9 cellular contexts compared by ENCODE assay signal in the genomic region with DNA sequence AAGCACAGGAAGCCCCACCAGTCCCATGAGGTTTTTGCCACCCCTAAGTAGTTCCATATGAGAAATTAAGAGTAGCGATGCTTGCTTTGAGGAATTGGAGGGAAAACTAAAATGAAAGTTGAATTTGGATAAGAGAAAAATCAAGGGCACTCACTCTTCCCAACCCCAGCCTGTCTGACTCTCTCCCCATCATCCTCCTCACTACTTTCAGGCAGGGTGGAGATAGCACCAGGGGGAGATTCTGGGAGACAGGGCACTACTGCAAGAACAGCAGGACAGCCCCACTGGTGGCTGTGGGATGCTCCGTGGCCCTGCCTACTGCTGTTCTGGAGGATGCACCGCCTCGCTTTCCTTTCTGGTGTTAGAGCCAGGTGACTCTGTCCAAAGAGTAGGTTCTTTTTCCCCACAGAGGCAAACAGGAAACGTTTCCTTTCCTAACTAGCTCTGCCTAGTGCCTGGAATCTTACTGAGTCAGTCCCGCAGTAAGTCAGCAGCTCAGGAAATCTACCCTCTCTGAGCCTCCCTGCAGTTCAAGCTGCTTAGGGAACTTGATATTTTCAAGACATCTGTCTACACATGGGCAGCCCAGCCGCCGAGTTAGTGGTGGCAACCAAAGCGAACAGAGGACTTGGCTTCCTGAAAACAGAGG. TPM values are rescaled to one million over a fixed set of nuclear protein-coding genes. Genes with fewer than 3 reads are reported as not detected.
DNase-seq lines count a peak whose midpoint lies in the region; ATAC-seq and TF ChIP-seq lines count a peak whose summit lies in the region.
"Had no signal": no experiment of that assay in that cellular context is flagged by ENCODE, and none has a peak within 500 bp of the region (broad histone marks: within the 10 kb centered on the region; RNA-seq: fewer than 3 reads in every experiment).

No MANE protein-coding gene starts in this region.

- peaks cover 31 to 45% (median 37%) of the 10 kb centered on the region in 3 donors for H3K4me1 Mint-ChIP-seq in CD8-positive, alpha-beta memory T cell
- H3K4me1 Mint-ChIP-seq in naive thymus-derived CD8-positive, alpha-beta T cell = peaks cover 29 to 54% (median 48%) of the 10 kb centered on the region in 4 donors

- no peak for DNase-seq in CD8-positive, alpha-beta memory T cell
- DNase-seq in NCI-H226 (peak; percentile 49), LoVo (ENCODE audit: low spot score) (no peak), COR-L47 (lab: John Stamatoyannopoulos, UW) (no peak), dorsolateral prefrontal cortex (no peak)
- DNase-seq in naive thymus-derived CD8-positive, alpha-beta T cell = no peak
- DNase-seq: NCI-H345 had no signal

- POLR2A ChIA-PET in CD8-positive, alpha-beta memory T cell (lab: Charles Lee) = interaction anchor here (0.6 to 2.2 kb wide), 4 partner anchors 8 to 340 kb away, joined by 3 to 11 read pairs (median 5); no protein-coding TSS in a partner anchor
- POLR2A ChIA-PET in naive thymus-derived CD8-positive, alpha-beta T cell (lab: Charles Lee) = interaction anchor here (0.6 to 16.3 kb wide), 11 partner anchors 8 to 818 kb away, joined by 3 to 540 read pairs (median 5); a partner anchor contains a TSS

- H3K36me3 Mint-ChIP-seq in CD8-positive, alpha-beta memory T cell = no peaks in the 10 kb centered on the region
- H3K36me3 Mint-ChIP-seq in naive thymus-derived CD8-positive, alpha-beta T cell = no peaks in the 10 kb centered on the region

- peaks cover 0 to 2% (median 0%) of the 10 kb centered on the region in 5 donors for H3K9me3 Mint-ChIP-seq in CD8-positive, alpha-beta memory T cell
- H3K9me3 Mint-ChIP-seq in naive thymus-derived CD8-positive, alpha-beta T cell = no peaks in the 10 kb centered on the region

- intact Hi-C loops in dorsolateral prefrontal cortex (cut with DNase I) = no loop called here

- no peaks in the 10 kb centered on the region for H3K27me3 ChIP-seq in CD8-positive, alpha-beta memory T cell (ENCODE audit: insufficient read depth, low read length, poor library complexity, severe bottlenecking)
- H3K27me3 ChIP-seq in duodenal mucosa (ENCODE audit: control insufficient read depth in 1 of 2, insufficient read depth in 2 of 2, low read length in 2 of 2) (no peaks in the 10 kb centered on the region), dorsolateral prefrontal cortex (peaks cover 0 to 4% (median 0%) of the 10 kb centered on the region in 45 donors)

- ATAC-seq in naive thymus-derived CD8-positive, alpha-beta T cell = peak; percentile 67 to 81
- no peak for ATAC-seq in HG03097 (IDR thresholded peaks at IDR 0.05; ENCODE audit: low FRiP score, unreplicated experiment)

- no peaks in the 10 kb centered on the region for H3K9me3 ChIP-seq in CD8-positive, alpha-beta memory T cell (ENCODE audit: low read length)
- no peaks in the 10 kb centered on the region for H3K9me3 ChIP-seq in duodenal mucosa (ENCODE audit: control insufficient read depth in 1 of 2, low read length in 2 of 2)

- no peaks in the 10 kb centered on the region for H3K27me3 Mint-ChIP-seq in CD8-positive, alpha-beta memory T cell
- no peaks in the 10 kb centered on the region for H3K27me3 Mint-ChIP-seq in naive thymus-derived CD8-positive, alpha-beta T cell

- no peak for TF ChIP-seq CTCF in dorsolateral prefrontal cortex (IDR thresholded peaks at IDR 0.05 in 54 of 56, conservative IDR thresholded peaks at IDR 0.05 in 2 of 56; ENCODE audit: low read depth in 1 of 56, partially characterized antibody in 56 of 56)

- H3K27ac Mint-ChIP-seq in CD8-positive, alpha-beta memory T cell = peak overlapping the region in 5 of 8 donors; percentile 6 to 76 (median 65)
- peak overlapping the region in 9 of 10 donors; percentile 73 to 91 (median 89) for H3K27ac Mint-ChIP-seq in naive thymus-derived CD8-positive, alpha-beta T cell

- no peak overlapping the region for H3K9ac ChIP-seq in duodenal mucosa (ENCODE audit: low read depth in 1 of 2, low read length in 2 of 2)

- H3K4me3 Mint-ChIP-seq in CD8-positive, alpha-beta memory T cell = peak overlapping the region; percentile 11 to 71 (median 65)
- H3K4me3 Mint-ChIP-seq in naive thymus-derived CD8-positive, alpha-beta T cell = peak overlapping the region; percentile 73 to 89 (median 82)

- H3K4me3 ChIP-seq in CD8-positive, alpha-beta memory T cell (ENCODE audit: low read length) = peak overlapping the region; percentile 50
- H3K4me3 ChIP-seq in duodenal mucosa (ENCODE audit: low read depth in 1 of 2, low read length in 2 of 2) (peak overlapping the region; percentile 0 to 18), dorsolateral prefrontal cortex (no peak overlapping the region)

- CTCF ChIA-PET in CD8-positive, alpha-beta memory T cell (lab: Charles Lee) = interaction anchor here (1.3 to 5.3 kb wide), 5 partner anchors 10 to 222 kb away, joined by 3 to 21 read pairs (median 6); no protein-coding TSS in a partner anchor

- peaks cover 29% of the 10 kb centered on the region for H3K4me1 ChIP-seq in CD8-positive, alpha-beta memory T cell (ENCODE audit: insufficient read depth, low read length)
- H3K4me1 ChIP-seq in duodenal mucosa (ENCODE audit: control insufficient read depth in 1 of 2, insufficient read depth in 2 of 2, low read length in 2 of 2) = peaks cover 0 to 3% of the 10 kb centered on the region in 2 donors

- no peak overlapping the region for H3K27ac ChIP-seq in CD8-positive, alpha-beta memory T cell (ENCODE audit: low read depth, low read length)
- peak overlapping the region; percentile 25 for H3K27ac ChIP-seq in duodenal mucosa (ENCODE audit: low read depth, low read length)
- H3K27ac ChIP-seq in dorsolateral prefrontal cortex = peak overlapping the region in 13 of 59 donors; percentile 5 to 55 (median 28)

- no peaks in the 10 kb centered on the region for H3K36me3 ChIP-seq in CD8-positive, alpha-beta memory T cell (ENCODE audit: insufficient read depth, low read length)
- no peaks in the 10 kb centered on the region for H3K36me3 ChIP-seq in duodenal mucosa (ENCODE audit: control insufficient read depth in 1 of 2, insufficient read depth in 2 of 2, low read length in 2 of 2)

RNA-seq across cellular contexts. Expression of a gene that starts 11.2 kb away (rescaled TPM):
- total RNA-seq in CD8-positive, alpha-beta memory T cell = 100 to 1,000 TPM; 502 to 511 TPM
- polyA plus RNA-seq in CD8-positive, alpha-beta memory T cell = 2,881 TPM
- total RNA-seq in naive thymus-derived CD8-positive, alpha-beta T cell = 1,000 to 10,000 TPM; 1,291 to 1,305 TPM
- polyA plus RNA-seq in naive thymus-derived CD8-positive, alpha-beta T cell = 1,000 to 10,000 TPM; 2,699 to 2,977 (median 2,826) TPM
- total RNA-seq in dorsolateral prefrontal cortex = 100 to 1,000 TPM in 88 of 120 experiments, 10 to 100 TPM in 32; 69.4 to 274 (median 123) TPM

RNA-seq across cellular contexts. Expression of a gene that starts 55.7 kb away (rescaled TPM):
- total RNA-seq in CD8-positive, alpha-beta memory T cell = 100 to 1,000 TPM; 100 to 102 TPM
- 49.8 TPM for polyA plus RNA-seq in CD8-positive, alpha-beta memory T cell
- total RNA-seq in naive thymus-derived CD8-positive, alpha-beta T cell = 10 to 100 TPM; 78.0 to 80.7 TPM
- 10 to 100 TPM; 24.7 to 34.1 (median 28.7) TPM for polyA plus RNA-seq in naive thymus-derived CD8-positive, alpha-beta T cell
- 100 to 1,000 TPM in 17 of 120 experiments, 10 to 100 TPM in 103; 56.1 to 116 (median 87.5) TPM for total RNA-seq in dorsolateral prefrontal cortex

RNA-seq across cellular contexts. Expression of a gene that starts 56.5 kb away (rescaled TPM):
- 10 to 100 TPM; 28.2 to 28.9 TPM for total RNA-seq in CD8-positive, alpha-beta memory T cell
- polyA plus RNA-seq in CD8-positive, alpha-beta memory T cell = 8.9 TPM
- 10 to 100 TPM; 28.4 to 28.9 TPM for total RNA-seq in naive thymus-derived CD8-positive, alpha-beta T cell
- 10 to 100 TPM in 1 of 3 donors, 1 to 10 TPM in 2; 7.9 to 12.7 (median 8.6) TPM for polyA plus RNA-seq in naive thymus-derived CD8-positive, alpha-beta T cell
- total RNA-seq in dorsolateral prefrontal cortex = 10 to 100 TPM; 12.5 to 28.4 (median 19.5) TPM

Comparison
In these comparisons a context has a peak if more than half of its experiments do, and no peak if none do; other contexts are left out.
1. H3K4me3 ChIP-seq: peak in CD8-positive, alpha-beta memory T cell (single experiment) and duodenal mucosa (2 of 2); none in dorsolateral prefrontal cortex (0 of 59).